39 cellular contexts compared by ENCODE assay signal in the genomic region with DNA sequence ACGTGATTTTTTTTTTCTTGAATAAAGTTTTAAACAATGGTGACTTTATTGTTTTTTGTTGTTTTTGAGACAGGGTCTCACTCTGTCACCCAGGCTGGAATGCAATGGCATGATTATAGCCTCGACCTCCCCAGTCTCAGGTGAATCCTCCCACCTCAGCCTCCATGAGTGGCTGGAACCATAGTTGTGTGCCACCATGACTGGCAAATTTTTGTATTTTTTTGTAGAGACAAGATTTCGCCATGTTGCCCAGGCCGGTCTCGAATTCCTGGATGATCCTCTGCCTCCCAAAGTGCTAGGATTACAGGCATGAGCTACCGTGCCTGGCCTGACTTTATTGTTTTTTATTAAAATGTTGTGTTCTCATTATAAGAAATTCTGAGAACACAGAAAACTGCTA. TPM values are rescaled to one million over a fixed set of nuclear protein-coding genes. Genes with fewer than 3 reads are reported as not detected.
"Had no signal": no experiment of that assay in that cellular context is flagged by ENCODE, and none has a peak within 500 bp of the region (broad histone marks: within the 10 kb centered on the region; RNA-seq: fewer than 3 reads in every experiment).

No MANE protein-coding gene starts in this region.

- H3K4me1 Mint-ChIP-seq: activated B cell treated with CpG ODN at 0.5 μM for 24 hours; activated naive CD8-positive, alpha-beta T cell treated with anti-CD3 and anti-CD28 coated beads for 36 hours; activated T-helper 17 cell treated with anti-CD3 and anti-CD28 coated beads, Interleukin-2, amount 50 U/mL, for 72 hours had no signal

- DNase-seq: activated B cell treated with CpG ODN at 0.5 μM for 24 hours; activated CD4-positive, alpha-beta memory T cell treated with anti-CD3 and anti-CD28 coated beads for 36 hours; activated CD4-positive, alpha-beta T cell treated with anti-CD3 and anti-CD28 coated beads for 48 hours; activated CD4-positive, alpha-beta T cell treated with anti-CD3 and anti-CD28 coated beads, Interleukin-2, amount 50 U/mL, for 1 hour; activated CD4-positive, alpha-beta T cell treated with anti-CD3 and anti-CD28 coated beads, Interleukin-2, amount 50 U/mL, for 4 hours; activated CD4-positive, CD25-positive, alpha-beta regulatory T cell treated with anti-CD3 and anti-CD28 coated beads, Interleukin-2, amount 50 U/mL, for 72 hours; activated CD8-positive, alpha-beta memory T cell treated with anti-CD3 and anti-CD28 coated beads, Interleukin-2, amount 50 U/mL, for 4 hours; activated CD8-positive, alpha-beta T cell treated with anti-CD3 and anti-CD28 coated beads for 36 hours; activated effector memory CD4-positive, alpha-beta T cell treated with anti-CD3 and anti-CD28 coated beads, Interleukin-2, amount 50 U/mL, for 16 hours; activated gamma-delta T cell treated with Interleukin-2 at 50 U/mL for 16 hours; activated naive CD4-positive, alpha-beta T cell; activated naive CD4-positive, alpha-beta T cell treated with anti-CD3 and anti-CD28 coated beads for 36 hours; activated naive CD4-positive, alpha-beta T cell treated with anti-CD3 and anti-CD28 coated beads, Interleukin-2, amount 50 U/mL, for 16 hours; activated naive CD8-positive, alpha-beta T cell treated with anti-CD3 and anti-CD28 coated beads for 36 hours; activated T-cell treated with anti-CD3 and anti-CD28 coated beads for 4 hours; activated T-cell treated with anti-CD3 and anti-CD28 coated beads, Interleukin-2, amount 50 U/mL, for 1 hour; activated T-cell treated with anti-CD3 and anti-CD28 coated beads, Interleukin-2, amount 50 U/mL, for 4 hours; activated T-cell treated with anti-CD3 and anti-CD28 coated beads, Interleukin-2, amount 50 U/mL, for 72 hours; adrenal gland; amniotic stem cell; aorta; body of pancreas; brain microvascular endothelial cell; central memory CD4-positive, alpha-beta T cell; T-helper 1 cell; T-helper 2 cell; T-helper 9 cell had no signal

- FAIRE-seq: astrocyte, TTC549 had no signal

- H3K27me3 Mint-ChIP-seq: activated CD4-positive, alpha-beta memory T cell treated with anti-CD3 and anti-CD28 coated beads for 36 hours; activated CD8-positive, alpha-beta T cell treated with anti-CD3 and anti-CD28 coated beads for 36 hours; activated naive CD8-positive, alpha-beta T cell treated with anti-CD3 and anti-CD28 coated beads for 36 hours; activated T-helper 17 cell treated with anti-CD3 and anti-CD28 coated beads, Interleukin-2, amount 50 U/mL, for 72 hours had no signal

- H3K4me3 Mint-ChIP-seq: activated B cell treated with CpG ODN at 0.5 μM for 24 hours; activated CD4-positive, alpha-beta memory T cell treated with anti-CD3 and anti-CD28 coated beads for 36 hours; activated CD8-positive, alpha-beta T cell treated with anti-CD3 and anti-CD28 coated beads for 36 hours; activated naive CD4-positive, alpha-beta T cell treated with anti-CD3 and anti-CD28 coated beads for 36 hours; activated naive CD8-positive, alpha-beta T cell treated with anti-CD3 and anti-CD28 coated beads for 36 hours; activated T-cell treated with anti-CD3 and anti-CD28 coated beads, Interleukin-2, amount 50 U/mL, for 4 hours; activated T-cell treated with anti-CD3 and anti-CD28 coated beads, Interleukin-2, amount 50 U/mL, for 72 hours; activated T-helper 1 cell treated with anti-CD3 and anti-CD28 coated beads, Interleukin-12 subunit alpha, Interleukin-12 subunit beta, Interleukin-2, Interleukin-4 antibody, amounts not matched to agents 30 ng/mL and 10 ng/mL and 1 ng/mL, durations not matched to agents 14 hours and 24 hours and 36 hours; activated T-helper 17 cell treated with anti-CD3 and anti-CD28 coated beads, Interleukin-2, amount 50 U/mL, for 72 hours; T-helper 1 cell treated with Interleukin-12 subunit alpha and Interleukin-12 subunit beta and Interleukin-4 antibody, amounts not matched to agents 30 μg/mL and 1 μg/mL, for 36 hours; T-helper 2 cell treated with Interferon-gamma antibody and Interleukin-4, amounts not matched to agents 5 μg/mL and 100 μg/mL, for 36 hours had no signal

- H3K9me3 ChIP-seq: adrenal gland, body of pancreas, breast epithelium had no signal

- H3K4me3 ChIP-seq: adrenal gland, body of pancreas, breast epithelium had no signal

- H3K9me3 Mint-ChIP-seq: activated B cell treated with CpG ODN at 0.5 μM for 24 hours; activated CD4-positive, alpha-beta memory T cell treated with anti-CD3 and anti-CD28 coated beads for 36 hours; activated CD8-positive, alpha-beta T cell treated with anti-CD3 and anti-CD28 coated beads for 36 hours; activated naive CD4-positive, alpha-beta T cell treated with anti-CD3 and anti-CD28 coated beads for 36 hours; activated naive CD4-positive, alpha-beta T cell treated with anti-CD3 and anti-CD28 coated beads, Interleukin-2, amount 50 U/mL, for 72 hours; activated naive CD8-positive, alpha-beta T cell treated with anti-CD3 and anti-CD28 coated beads for 36 hours; activated T-cell treated with anti-CD3 and anti-CD28 coated beads, Interleukin-2, amount 50 U/mL, for 4 hours; activated T-cell treated with anti-CD3 and anti-CD28 coated beads, Interleukin-2, amount 50 U/mL, for 72 hours; activated T-helper 1 cell treated with anti-CD3 and anti-CD28 coated beads, Interleukin-12 subunit alpha, Interleukin-12 subunit beta, Interleukin-2, Interleukin-4 antibody, amounts not matched to agents 30 ng/mL and 10 ng/mL and 1 ng/mL, durations not matched to agents 14 hours and 24 hours and 36 hours; activated T-helper 17 cell treated with anti-CD3 and anti-CD28 coated beads, Interleukin-2, amount 50 U/mL, for 72 hours; T-helper 1 cell treated with Interleukin-12 subunit alpha and Interleukin-12 subunit beta and Interleukin-4 antibody, amounts not matched to agents 30 μg/mL and 1 μg/mL, for 36 hours; T-helper 2 cell treated with Interferon-gamma antibody and Interleukin-4, amounts not matched to agents 5 μg/mL and 100 μg/mL, for 36 hours had no signal

- H3K27ac ChIP-seq: adrenal gland, body of pancreas, brain microvascular endothelial cell, breast epithelium, VCaP had no signal

- H3K36me3 Mint-ChIP-seq: activated CD4-positive, alpha-beta memory T cell treated with anti-CD3 and anti-CD28 coated beads for 36 hours; activated naive CD4-positive, alpha-beta T cell treated with anti-CD3 and anti-CD28 coated beads, Interleukin-2, amount 50 U/mL, for 72 hours; activated naive CD8-positive, alpha-beta T cell treated with anti-CD3 and anti-CD28 coated beads for 36 hours had no signal

- H3K27ac Mint-ChIP-seq: activated B cell treated with CpG ODN at 0.5 μM for 24 hours; activated CD4-positive, alpha-beta memory T cell treated with anti-CD3 and anti-CD28 coated beads for 36 hours; activated CD8-positive, alpha-beta T cell treated with anti-CD3 and anti-CD28 coated beads for 36 hours; activated naive CD4-positive, alpha-beta T cell treated with anti-CD3 and anti-CD28 coated beads for 36 hours; activated naive CD8-positive, alpha-beta T cell treated with anti-CD3 and anti-CD28 coated beads for 36 hours; activated T-cell treated with anti-CD3 and anti-CD28 coated beads, Interleukin-2, amount 50 U/mL, for 72 hours; activated T-helper 1 cell treated with anti-CD3 and anti-CD28 coated beads, Interleukin-12 subunit alpha, Interleukin-12 subunit beta, Interleukin-2, Interleukin-4 antibody, amounts not matched to agents 30 ng/mL and 10 ng/mL and 1 ng/mL, durations not matched to agents 14 hours and 24 hours and 36 hours; activated T-helper 17 cell treated with anti-CD3 and anti-CD28 coated beads, Interleukin-2, amount 50 U/mL, for 72 hours; T-helper 1 cell treated with Interleukin-12 subunit alpha and Interleukin-12 subunit beta and Interleukin-4 antibody, amounts not matched to agents 30 μg/mL and 1 μg/mL, for 36 hours; T-helper 2 cell treated with Interferon-gamma antibody and Interleukin-4, amounts not matched to agents 5 μg/mL and 100 μg/mL, for 36 hours had no signal

- ATAC-seq: activated CD8-positive, alpha-beta T cell treated with anti-CD3 and anti-CD28 coated beads for 36 hours; activated naive CD4-positive, alpha-beta T cell treated with anti-CD3 and anti-CD28 coated beads, Interleukin-2, amount 50 U/mL, for 72 hours; activated T-cell treated with anti-CD3 and anti-CD28 coated beads, Interleukin-2, amount 50 U/mL, for 4 hours; activated T-cell treated with anti-CD3 and anti-CD28 coated beads, Interleukin-2, amount 50 U/mL, for 72 hours; activated T-helper 17 cell treated with anti-CD3 and anti-CD28 coated beads, Interleukin-2, amount 50 U/mL, for 72 hours; body of pancreas had no signal

- H3K4me1 ChIP-seq: adrenal gland, body of pancreas, breast epithelium had no signal

RNA-seq across cellular contexts. Expression of a gene that starts 12.2 kb away (rescaled TPM):
- total RNA-seq: activated B cell treated with CpG ODN at 0.5 μM for 24 hours; activated CD8-positive, alpha-beta T cell treated with anti-CD3 and anti-CD28 coated beads for 36 hours; activated naive CD4-positive, alpha-beta T cell treated with anti-CD3 and anti-CD28 coated beads for 36 hours; activated T-helper 17 cell treated with anti-CD3 and anti-CD28 coated beads, Interleukin-2, amount 50 U/mL, for 72 hours; body of pancreas; cardiac septum; cerebellum had no signal

RNA-seq across cellular contexts. Expression of a gene that starts 32.0 kb away (rescaled TPM):
- total RNA-seq: activated B cell treated with CpG ODN at 0.5 μM for 24 hours; activated CD4-positive, alpha-beta memory T cell treated with anti-CD3 and anti-CD28 coated beads for 36 hours; activated CD8-positive, alpha-beta memory T cell treated with anti-CD3 and anti-CD28 coated beads for 36 hours; activated CD8-positive, alpha-beta T cell treated with anti-CD3 and anti-CD28 coated beads for 36 hours; activated naive CD4-positive, alpha-beta T cell treated with anti-CD3 and anti-CD28 coated beads for 36 hours; activated naive CD4-positive, alpha-beta T cell treated with anti-CD3 and anti-CD28 coated beads, Interleukin-2, amount 50 U/mL, for 72 hours; activated naive CD8-positive, alpha-beta T cell treated with anti-CD3 and anti-CD28 coated beads for 36 hours; activated T-helper 1 cell treated with anti-CD3 and anti-CD28 coated beads, Interleukin-12 subunit alpha, Interleukin-12 subunit beta, Interleukin-2, Interleukin-4 antibody, amounts not matched to agents 30 ng/mL and 10 ng/mL and 1 ng/mL, durations not matched to agents 14 hours and 24 hours and 36 hours; adrenal gland; astrocyte; body of pancreas; cardiac septum; cerebellum had no signal
